In genomic region chr11:65041206-65042035, GRCh38 we compare ENCODE assay signal across 1 cellular context.
TF ChIP-seq lines count a peak whose summit lies in the region.

Gene SAC3D1 (plus strand): TSS chr11:65041210. CDS start chr11:65041293, 83 bp downstream.

TF ChIP-seq in HepG2, 621 proteins besides CTCF, POLR2A, EP300 and RAD21 (continued from another document and continues in another):
- no peak for TF ChIP-seq TFE3 (CRISPR knock-in tag; IDR thresholded peaks at IDR 0.05)
- no peak for TF ChIP-seq ZNF234 (CRISPR knock-in tag; conservative IDR thresholded peaks at IDR 0.05)
- no peak for TF ChIP-seq ZNF382 (CRISPR knock-in tag; IDR thresholded peaks at IDR 0.05; ENCODE audit: borderline replicate concordance)
- TF ChIP-seq DR1 (CRISPR knock-in tag; IDR thresholded peaks at IDR 0.05), result no peak
- no peak for TF ChIP-seq XRCC5 (optimal IDR thresholded peaks at IDR 0.05; ENCODE audit: low read length)
- TF ChIP-seq PLRG1 (conservative IDR thresholded peaks at IDR 0.05), result no peak
- TF ChIP-seq, protein P1, sequence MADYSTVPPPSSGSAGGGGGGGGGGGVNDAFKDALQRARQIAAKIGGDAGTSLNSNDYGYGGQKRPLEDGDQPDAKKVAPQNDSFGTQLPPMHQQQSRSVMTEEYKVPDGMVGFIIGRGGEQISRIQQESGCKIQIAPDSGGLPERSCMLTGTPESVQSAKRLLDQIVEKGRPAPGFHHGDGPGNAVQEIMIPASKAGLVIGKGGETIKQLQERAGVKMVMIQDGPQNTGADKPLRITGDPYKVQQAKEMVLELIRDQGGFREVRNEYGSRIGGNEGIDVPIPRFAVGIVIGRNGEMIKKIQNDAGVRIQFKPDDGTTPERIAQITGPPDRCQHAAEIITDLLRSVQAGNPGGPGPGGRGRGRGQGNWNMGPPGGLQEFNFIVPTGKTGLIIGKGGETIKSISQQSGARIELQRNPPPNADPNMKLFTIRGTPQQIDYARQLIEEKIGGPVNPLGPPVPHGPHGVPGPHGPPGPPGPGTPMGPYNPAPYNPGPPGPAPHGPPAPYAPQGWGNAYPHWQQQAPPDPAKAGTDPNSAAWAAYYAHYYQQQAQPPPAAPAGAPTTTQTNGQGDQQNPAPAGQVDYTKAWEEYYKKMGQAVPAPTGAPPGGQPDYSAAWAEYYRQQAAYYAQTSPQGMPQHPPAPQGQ (CRISPR knock-in tag; IDR thresholded peaks at IDR 0.05; ENCODE audit: borderline replicate concordance), result no peak
- TF ChIP-seq ZNF646 (CRISPR knock-in tag; IDR thresholded peaks at IDR 0.05), result no peak
- TF ChIP-seq ZNF570 (CRISPR knock-in tag; IDR thresholded peaks at IDR 0.05; ENCODE audit: borderline replicate concordance), result no peak
- TF ChIP-seq ZNF34 (CRISPR knock-in tag; IDR thresholded peaks at IDR 0.05; ENCODE audit: borderline replicate concordance), result peak; percentile 28; the same call in 1 of the 2 replicates
- TF ChIP-seq ZNF101 (CRISPR knock-in tag; IDR thresholded peaks at IDR 0.05; ENCODE audit: borderline replicate concordance, low read depth), result no peak
- no peak; a peak in 1 of 4 replicates for TF ChIP-seq KLF16 (CRISPR knock-in tag; IDR thresholded peaks at IDR 0.05)
- TF ChIP-seq ZNF333 (CRISPR knock-in tag; IDR thresholded peaks at IDR 0.05; ENCODE audit: borderline replicate concordance), result no peak
- no peak for TF ChIP-seq SALL2 (CRISPR knock-in tag; IDR thresholded peaks at IDR 0.05)
- no peak for TF ChIP-seq TFAP4 (IDR thresholded peaks at IDR 0.05; ENCODE audit: borderline replicate concordance, low read depth)
- TF ChIP-seq NFATC3 (CRISPR knock-in tag; IDR thresholded peaks at IDR 0.05), result no peak
- no peak for TF ChIP-seq HMGA1 (CRISPR knock-in tag; conservative IDR thresholded peaks at IDR 0.05)
- TF ChIP-seq ZNF781 (CRISPR knock-in tag; IDR thresholded peaks at IDR 0.05; ENCODE audit: borderline replicate concordance, not compliant biosample characterization), result no peak
- TF ChIP-seq CENPBD1 (CRISPR knock-in tag; IDR thresholded peaks at IDR 0.05; ENCODE audit: borderline replicate concordance, low read depth), result no peak; the same call in 1 of the 2 replicates
- TF ChIP-seq ZNF20 (CRISPR knock-in tag; IDR thresholded peaks at IDR 0.05), result no peak
- TF ChIP-seq MTA1 (CRISPR knock-in tag; IDR thresholded peaks at IDR 0.05; ENCODE audit: borderline replicate concordance), result 0 out of 2 replicates have a peak, but pooled peaks have one; percentile 32
- TF ChIP-seq NCOA2 (CRISPR knock-in tag; IDR thresholded peaks at IDR 0.05), result no peak; the same call in 1 of the 2 replicates
- TF ChIP-seq NFRKB (IDR thresholded peaks at IDR 0.05), result no peak
- TF ChIP-seq HDAC1 (CRISPR knock-in tag; IDR thresholded peaks at IDR 0.05), result peak; percentile 70; the same call in 1 of the 2 replicates
- TF ChIP-seq ZNF770 (CRISPR knock-in tag; IDR thresholded peaks at IDR 0.05), result peak; percentile 10; the same call in 1 of the 2 replicates
- TF ChIP-seq, protein P2, sequence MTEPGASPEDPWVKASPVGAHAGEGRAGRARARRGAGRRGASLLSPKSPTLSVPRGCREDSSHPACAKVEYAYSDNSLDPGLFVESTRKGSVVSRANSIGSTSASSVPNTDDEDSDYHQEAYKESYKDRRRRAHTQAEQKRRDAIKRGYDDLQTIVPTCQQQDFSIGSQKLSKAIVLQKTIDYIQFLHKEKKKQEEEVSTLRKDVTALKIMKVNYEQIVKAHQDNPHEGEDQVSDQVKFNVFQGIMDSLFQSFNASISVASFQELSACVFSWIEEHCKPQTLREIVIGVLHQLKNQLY (CRISPR knock-in tag; IDR thresholded peaks at IDR 0.05), result no peak
- TF ChIP-seq SRSF1 (optimal IDR thresholded peaks at IDR 0.05; ENCODE audit: low read depth, low read length), result no peak
- TF ChIP-seq GLI4 (CRISPR knock-in tag; IDR thresholded peaks at IDR 0.05; ENCODE audit: borderline replicate concordance), result 0 out of 2 replicates have a peak, but pooled peaks have one; percentile 23
- TF ChIP-seq, protein P3, sequence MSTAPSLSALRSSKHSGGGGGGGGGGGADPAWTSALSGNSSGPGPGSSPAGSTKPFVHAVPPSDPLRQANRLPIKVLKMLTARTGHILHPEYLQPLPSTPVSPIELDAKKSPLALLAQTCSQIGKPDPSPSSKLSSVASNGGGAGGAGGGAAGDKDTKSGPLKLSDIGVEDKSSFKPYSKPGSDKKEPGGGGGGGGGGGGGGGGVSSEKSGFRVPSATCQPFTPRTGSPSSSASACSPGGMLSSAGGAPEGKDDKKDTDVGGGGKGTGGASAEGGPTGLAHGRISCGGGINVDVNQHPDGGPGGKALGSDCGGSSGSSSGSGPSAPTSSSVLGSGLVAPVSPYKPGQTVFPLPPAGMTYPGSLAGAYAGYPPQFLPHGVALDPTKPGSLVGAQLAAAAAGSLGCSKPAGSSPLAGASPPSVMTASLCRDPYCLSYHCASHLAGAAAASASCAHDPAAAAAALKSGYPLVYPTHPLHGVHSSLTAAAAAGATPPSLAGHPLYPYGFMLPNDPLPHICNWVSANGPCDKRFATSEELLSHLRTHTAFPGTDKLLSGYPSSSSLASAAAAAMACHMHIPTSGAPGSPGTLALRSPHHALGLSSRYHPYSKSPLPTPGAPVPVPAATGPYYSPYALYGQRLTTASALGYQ (CRISPR knock-in tag; IDR thresholded peaks at IDR 0.05), result no peak
- TF ChIP-seq ZC3H13 (CRISPR knock-in tag; IDR thresholded peaks at IDR 0.05), result 0 out of 2 replicates have a peak, but pooled peaks have one; percentile 60
- TF ChIP-seq ZNF747 (CRISPR knock-in tag; IDR thresholded peaks at IDR 0.05; ENCODE audit: borderline replicate concordance), result no peak
- TF ChIP-seq ETV6 (CRISPR knock-in tag; conservative IDR thresholded peaks at IDR 0.05), result peak; percentile 55; the same call in 1 of the 2 replicates
- TF ChIP-seq ZNF782 (CRISPR knock-in tag; IDR thresholded peaks at IDR 0.05; ENCODE audit: borderline replicate concordance), result no peak; the same call in 1 of the 2 replicates
- TF ChIP-seq ZNF263 (CRISPR knock-in tag; IDR thresholded peaks at IDR 0.05), result peak; percentile 92
- no peak for TF ChIP-seq SMARCE1 (IDR thresholded peaks at IDR 0.05; ENCODE audit: borderline replicate concordance)
- no peak for TF ChIP-seq PHF21A (CRISPR knock-in tag; IDR thresholded peaks at IDR 0.05)
- TF ChIP-seq HNRNPK (IDR thresholded peaks at IDR 0.05; ENCODE audit: low read depth, low read length, poor library complexity, severe bottlenecking), result no peak
- TF ChIP-seq RFXANK (CRISPR knock-in tag; IDR thresholded peaks at IDR 0.05), result no peak
- TF ChIP-seq PPARG (CRISPR knock-in tag; conservative IDR thresholded peaks at IDR 0.05), result no peak
- TF ChIP-seq ZMAT3 (CRISPR knock-in tag; conservative IDR thresholded peaks at IDR 0.05), result peak; percentile 7; the same call in 1 of the 2 replicates
- TF ChIP-seq, protein P4, sequence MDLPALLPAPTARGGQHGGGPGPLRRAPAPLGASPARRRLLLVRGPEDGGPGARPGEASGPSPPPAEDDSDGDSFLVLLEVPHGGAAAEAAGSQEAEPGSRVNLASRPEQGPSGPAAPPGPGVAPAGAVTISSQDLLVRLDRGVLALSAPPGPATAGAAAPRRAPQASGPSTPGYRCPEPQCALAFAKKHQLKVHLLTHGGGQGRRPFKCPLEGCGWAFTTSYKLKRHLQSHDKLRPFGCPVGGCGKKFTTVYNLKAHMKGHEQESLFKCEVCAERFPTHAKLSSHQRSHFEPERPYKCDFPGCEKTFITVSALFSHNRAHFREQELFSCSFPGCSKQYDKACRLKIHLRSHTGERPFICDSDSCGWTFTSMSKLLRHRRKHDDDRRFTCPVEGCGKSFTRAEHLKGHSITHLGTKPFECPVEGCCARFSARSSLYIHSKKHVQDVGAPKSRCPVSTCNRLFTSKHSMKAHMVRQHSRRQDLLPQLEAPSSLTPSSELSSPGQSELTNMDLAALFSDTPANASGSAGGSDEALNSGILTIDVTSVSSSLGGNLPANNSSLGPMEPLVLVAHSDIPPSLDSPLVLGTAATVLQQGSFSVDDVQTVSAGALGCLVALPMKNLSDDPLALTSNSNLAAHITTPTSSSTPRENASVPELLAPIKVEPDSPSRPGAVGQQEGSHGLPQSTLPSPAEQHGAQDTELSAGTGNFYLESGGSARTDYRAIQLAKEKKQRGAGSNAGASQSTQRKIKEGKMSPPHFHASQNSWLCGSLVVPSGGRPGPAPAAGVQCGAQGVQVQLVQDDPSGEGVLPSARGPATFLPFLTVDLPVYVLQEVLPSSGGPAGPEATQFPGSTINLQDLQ (CRISPR knock-in tag; IDR thresholded peaks at IDR 0.05), result peak; percentile 75; the same call in 1 of the 2 replicates
- TF ChIP-seq HNF4A (CRISPR knock-in tag; IDR thresholded peaks at IDR 0.05), result no peak
- no peak for TF ChIP-seq SRSF9 (IDR thresholded peaks at IDR 0.05; ENCODE audit: borderline replicate concordance, insufficient read depth, low read depth, low read length, poor library complexity, severe bottlenecking)
- TF ChIP-seq ADNP (CRISPR knock-in tag; IDR thresholded peaks at IDR 0.05), result no peak
- no peak for TF ChIP-seq RXRB (CRISPR knock-in tag; IDR thresholded peaks at IDR 0.05; ENCODE audit: borderline replicate concordance)
